In the genomic region with DNA sequence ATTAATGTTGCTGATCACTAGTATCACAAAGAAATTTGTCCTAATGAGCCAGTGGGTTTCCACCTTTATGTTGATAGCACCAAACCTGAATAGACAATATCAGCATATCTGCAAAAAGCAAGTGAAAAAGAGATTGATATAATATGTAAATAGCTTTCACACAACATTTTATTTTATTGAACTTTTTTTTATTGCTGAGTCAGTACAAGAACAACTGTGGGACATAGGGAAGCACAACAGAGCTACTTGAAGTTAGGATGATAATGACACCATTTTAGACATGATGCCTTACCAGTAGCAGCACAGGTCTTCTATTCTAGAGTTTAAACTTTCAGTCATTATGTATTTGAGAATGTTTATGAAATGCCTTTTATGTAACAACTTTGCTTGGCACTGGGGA, we compare ENCODE assay signal across 28 cellular contexts.
"Had no signal": no experiment of that assay in that cellular context is flagged by ENCODE, and none has a peak within 500 bp of the region (broad histone marks: within the 10 kb centered on the region; RNA-seq: fewer than 3 reads in every experiment).

No MANE protein-coding gene starts in this region.

- FAIRE-seq: colon, endometrium, endothelial cell of umbilical vein, frontal cortex had no signal

- H3K27ac ChIP-seq: colonic mucosa, coronary artery, dorsolateral prefrontal cortex, epithelial cell of prostate, esophagus muscularis mucosa, esophagus squamous epithelium, foreskin keratinocyte, gastrocnemius medialis, gastroesophageal sphincter, heart left ventricle, heart right ventricle had no signal

- H3K9me3 ChIP-seq: colonic mucosa, esophagus muscularis mucosa, esophagus squamous epithelium, gastrocnemius medialis, gastroesophageal sphincter, heart left ventricle, heart right ventricle had no signal

- H3K27me3 ChIP-seq: colonic mucosa, esophagus muscularis mucosa, esophagus squamous epithelium, foreskin keratinocyte, gastrocnemius medialis, gastroesophageal sphincter, heart left ventricle, heart right ventricle had no signal

- DNase-seq: colonic mucosa; cortex of kidney; dermis blood vessel endothelial cell; dorsolateral prefrontal cortex; effector CD4-positive, alpha-beta T cell; effector CD8-positive, alpha-beta T cell; effector memory CD4-positive, alpha-beta T cell; effector memory CD8-positive, alpha-beta T cell; endodermal cell; erythroblast; esophagus squamous epithelium; foreskin fibroblast; foreskin keratinocyte; foreskin melanocyte; gastrocnemius medialis; glutamatergic neuron; head of caudate nucleus; heart left ventricle; heart right ventricle had no signal

- H3K4me1 ChIP-seq: colonic mucosa, esophagus squamous epithelium, gastrocnemius medialis, heart left ventricle, heart right ventricle had no signal

- H3K36me3 ChIP-seq: colonic mucosa, esophagus muscularis mucosa, esophagus squamous epithelium, gastrocnemius medialis, gastroesophageal sphincter, heart left ventricle, heart right ventricle had no signal

- H3K4me3 ChIP-seq: colonic mucosa, coronary artery, dorsolateral prefrontal cortex, esophagus muscularis mucosa, esophagus squamous epithelium, gastrocnemius medialis, gastroesophageal sphincter, heart left ventricle, heart right ventricle had no signal

- ATAC-seq: effector memory CD8-positive, alpha-beta T cell; esophagus mucosa; foreskin keratinocyte; gastrocnemius medialis; gastroesophageal sphincter; heart left ventricle; heart right ventricle had no signal
